Comparison of ENCODE assay signal across 27 cellular contexts in the genomic region with DNA sequence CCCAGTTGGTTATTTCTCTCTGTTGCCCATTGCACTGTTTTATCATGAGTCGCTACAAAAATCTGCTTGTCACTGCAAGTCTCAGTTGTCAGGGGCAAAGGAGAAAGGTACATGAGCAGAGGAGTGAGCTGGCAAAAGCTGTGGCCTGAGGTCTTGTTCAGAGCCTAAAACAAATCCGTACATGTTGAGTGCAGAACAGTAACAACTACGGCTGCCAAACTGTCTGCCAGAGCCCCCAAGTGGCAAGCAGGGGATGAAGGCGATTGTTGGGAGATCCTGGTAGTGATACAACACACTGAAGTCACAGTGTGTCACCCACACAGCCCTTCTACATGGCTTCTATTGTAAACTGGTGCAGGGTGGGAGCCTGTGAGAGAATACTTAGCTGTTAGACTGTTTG. TPM values are rescaled to one million over a fixed set of nuclear protein-coding genes. Genes with fewer than 3 reads are reported as not detected.
DNase-seq lines count a peak whose midpoint lies in the region; ATAC-seq, FAIRE-seq and TF ChIP-seq lines count a peak whose summit lies in the region.
"Had no signal": no experiment of that assay in that cellular context is flagged by ENCODE, and none has a peak within 500 bp of the region (broad histone marks: within the 10 kb centered on the region; RNA-seq: fewer than 3 reads in every experiment).

No MANE protein-coding gene starts in this region.

- H3K27me3 ChIP-seq in bronchial epithelial cell (ENCODE audit: control insufficient read depth, insufficient read depth, low read length) = no peaks in the 10 kb centered on the region
- H3K27me3 ChIP-seq in Caco-2 (replicated peaks; ENCODE audit: control insufficient read depth, insufficient read depth, low read length) = no peaks in the 10 kb centered on the region
- H3K27me3 ChIP-seq: upper lobe of right lung had no signal

- peak; percentile 34 for DNase-seq in NCI-H748 (lab: John Stamatoyannopoulos, UW; ENCODE audit: unreplicated experiment)
- no peak for DNase-seq in NCI-H748 treated with DMSO at 0.1 percent for 48 hours (lab: John Stamatoyannopoulos, UW)
- DNase-seq in bronchial epithelial cell (ENCODE audit: low read depth) = peak; percentile 61
- DNase-seq in iPS-NIHi11 (ENCODE audit: low spot score) = peak; percentile 18
- peak; percentile 1 for DNase-seq in renal cortical epithelial cell (ENCODE audit: low read depth)
- DNase-seq in Caco-2 = no peak
- DNase-seq: activated CD4-positive, alpha-beta T cell treated with anti-CD3 and anti-CD28 coated beads for 48 hours; activated CD8-positive, alpha-beta memory T cell treated with anti-CD3 and anti-CD28 coated beads, Interleukin-2, amount 10 ng/mL, durations not matched to agents 7 days and 5 days; activated naive CD8-positive, alpha-beta T cell treated with anti-CD3 and anti-CD28 coated beads, Interleukin-2, amount 10 ng/mL, durations not matched to agents 7 days and 5 days; COR-L47; dermis blood vessel endothelial cell; foreskin melanocyte; HCEC 1CT; NCI-H1930; NCI-H510A; OCI-M1; Right ventricle myocardium superior; stimulated activated CD8-positive, alpha-beta memory T cell treated with anti-CD3 and anti-CD28 coated beads, Interleukin-4, amount 100 ng/mL, for 48 hours; upper lobe of right lung had no signal

- no peak for TF ChIP-seq CTCF in bronchial epithelial cell (IDR thresholded peaks at IDR 0.05; ENCODE audit: insufficient read depth, low read length, severe bottlenecking)
- TF ChIP-seq CTCF in Caco-2 (IDR thresholded peaks at IDR 0.05; ENCODE audit: insufficient read depth in 1 of 2, low read depth in 1 of 2, low read length in 1 of 2, severe bottlenecking in 1 of 2, unreplicated experiment in 1 of 2) = no peak

- H3K4me1 Mint-ChIP-seq in Caco-2 (ENCODE audit: low read depth, unreplicated experiment) = no peaks in the 10 kb centered on the region
- H3K4me1 Mint-ChIP-seq: activated CD8-positive, alpha-beta memory T cell treated with anti-CD3 and anti-CD28 coated beads, Interleukin-2, amount 10 ng/mL, durations not matched to agents 7 days and 5 days; activated naive CD8-positive, alpha-beta T cell treated with anti-CD3 and anti-CD28 coated beads, Interleukin-2, amount 10 ng/mL, durations not matched to agents 7 days and 5 days; activated T-helper 17 cell treated with anti-CD3 and anti-CD28 coated beads, Interleukin-2, amount 50 U/mL, for 72 hours; B cell; mesothelial cell of epicardium had no signal

- H3K36me3 Mint-ChIP-seq in Caco-2 (ENCODE audit: insufficient read depth, unreplicated experiment) = no peaks in the 10 kb centered on the region
- H3K36me3 Mint-ChIP-seq: activated CD8-positive, alpha-beta memory T cell treated with anti-CD3 and anti-CD28 coated beads, Interleukin-2, amount 10 ng/mL, durations not matched to agents 7 days and 5 days; activated naive CD8-positive, alpha-beta T cell treated with anti-CD3 and anti-CD28 coated beads, Interleukin-2, amount 10 ng/mL, durations not matched to agents 7 days and 5 days had no signal

- no peak overlapping the region for H3K27ac Mint-ChIP-seq in Caco-2 (ENCODE audit: unreplicated experiment)
- H3K27ac Mint-ChIP-seq: activated CD8-positive, alpha-beta memory T cell treated with anti-CD3 and anti-CD28 coated beads, Interleukin-2, amount 10 ng/mL, durations not matched to agents 7 days and 5 days; activated naive CD8-positive, alpha-beta T cell treated with anti-CD3 and anti-CD28 coated beads, Interleukin-2, amount 10 ng/mL, durations not matched to agents 7 days and 5 days; activated T-helper 17 cell treated with anti-CD3 and anti-CD28 coated beads, Interleukin-2, amount 50 U/mL, for 72 hours; B cell; mesothelial cell of epicardium had no signal

- POLR2A ChIA-PET in Caco-2 (lab: Charles Lee) = no interaction called here

- no peaks in the 10 kb centered on the region for H3K27me3 Mint-ChIP-seq in Caco-2 (ENCODE audit: insufficient read depth, unreplicated experiment)
- H3K27me3 Mint-ChIP-seq: activated CD8-positive, alpha-beta memory T cell treated with anti-CD3 and anti-CD28 coated beads, Interleukin-2, amount 10 ng/mL, durations not matched to agents 7 days and 5 days; activated naive CD8-positive, alpha-beta T cell treated with anti-CD3 and anti-CD28 coated beads, Interleukin-2, amount 10 ng/mL, durations not matched to agents 7 days and 5 days; activated T-helper 17 cell treated with anti-CD3 and anti-CD28 coated beads, Interleukin-2, amount 50 U/mL, for 72 hours; B cell had no signal

- CTCF ChIA-PET in Caco-2 (lab: Charles Lee) = no interaction called here

- H3K9me3 Mint-ChIP-seq in Caco-2 (ENCODE audit: unreplicated experiment) = no peaks in the 10 kb centered on the region

- H3K4me1 ChIP-seq in Caco-2 = no peaks in the 10 kb centered on the region
- H3K4me1 ChIP-seq: upper lobe of right lung had no signal

- ATAC-seq in HG02840 (IDR thresholded peaks at IDR 0.05; ENCODE audit: low FRiP score, unreplicated experiment) (no peak), HG03571 (IDR thresholded peaks at IDR 0.05; ENCODE audit: unreplicated experiment) (no peak)
- ATAC-seq: activated CD8-positive, alpha-beta memory T cell treated with anti-CD3 and anti-CD28 coated beads, Interleukin-2, amount 10 ng/mL, durations not matched to agents 7 days and 5 days; activated T-helper 17 cell treated with anti-CD3 and anti-CD28 coated beads, Interleukin-2, amount 50 U/mL, for 72 hours; upper lobe of right lung had no signal

- H3K4me3 ChIP-seq in bronchial epithelial cell (ENCODE audit: low read depth, low read length) = no peak overlapping the region
- H3K4me3 ChIP-seq in Caco-2 (ENCODE audit: low read depth, low read length) = no peak overlapping the region
- H3K4me3 ChIP-seq: upper lobe of right lung had no signal

- H3K4me3 Mint-ChIP-seq in Caco-2 (ENCODE audit: unreplicated experiment) = no peak overlapping the region
- H3K4me3 Mint-ChIP-seq: activated CD8-positive, alpha-beta memory T cell treated with anti-CD3 and anti-CD28 coated beads, Interleukin-2, amount 10 ng/mL, durations not matched to agents 7 days and 5 days; activated naive CD8-positive, alpha-beta T cell treated with anti-CD3 and anti-CD28 coated beads, Interleukin-2, amount 10 ng/mL, durations not matched to agents 7 days and 5 days; activated T-helper 17 cell treated with anti-CD3 and anti-CD28 coated beads, Interleukin-2, amount 50 U/mL, for 72 hours; B cell; mesothelial cell of epicardium had no signal

- no peaks in the 10 kb centered on the region for H3K36me3 ChIP-seq in bronchial epithelial cell (ENCODE audit: control insufficient read depth, insufficient read depth, low read length)
- no peaks in the 10 kb centered on the region for H3K36me3 ChIP-seq in Caco-2 (ENCODE audit: control insufficient read depth, insufficient read depth, low read length)
- H3K36me3 ChIP-seq: upper lobe of right lung had no signal

- no peak for FAIRE-seq in bronchial epithelial cell (lab: Jason Lieb, UNC)
- FAIRE-seq: TTC549 had no signal

- no TSS peak for BruUV-seq in Caco-2 (replicated peaks; lab: Mats Ljungman, UMichigan)

- intact Hi-C loops in Caco-2 (cut with micrococcal nuclease; ENCODE audit: unreplicated experiment) = no loop called here

- no peaks in the 10 kb centered on the region for H3K9me3 ChIP-seq in Caco-2
- H3K9me3 ChIP-seq: upper lobe of right lung had no signal

RNA-seq across cellular contexts. Expression of gene BRINP1, which starts 50.9 kb away (rescaled TPM):
- total RNA-seq in bronchial epithelial cell (0.13 and 1.6 TPM in 2 replicates), renal cortical epithelial cell (1.5 and 7.5 TPM in 2 replicates), Caco-2 (2022) (not detected in 2 replicates)
- total RNA-seq: A172; activated CD8-positive, alpha-beta memory T cell treated with anti-CD3 and anti-CD28 coated beads, Interleukin-2, amount 10 ng/mL, durations not matched to agents 7 days and 5 days; activated naive CD8-positive, alpha-beta T cell treated with anti-CD3 and anti-CD28 coated beads, Interleukin-2, amount 10 ng/mL, durations not matched to agents 7 days and 5 days; activated T-helper 17 cell treated with anti-CD3 and anti-CD28 coated beads, Interleukin-2, amount 50 U/mL, for 72 hours; B cell; dermis blood vessel endothelial cell; HT1080 had no signal

Comparison
In these comparisons a context has a peak if more than half of its experiments do, and no peak if none do; other contexts are left out.
1. DNase-seq: peak in NCI-H748 (single experiment), bronchial epithelial cell (single experiment), iPS-NIHi11 (single experiment) and renal cortical epithelial cell (single experiment); none in NCI-H748 treated with DMSO at 0.1 percent for 48 hours (single experiment) and Caco-2 (0 of 2).